In genomic region chr17:20530104-20530503, GRCh38 we compare ENCODE assay signal across 7 cellular contexts. TPM values are rescaled to one million over a fixed set of nuclear protein-coding genes. Genes with fewer than 3 reads are reported as not detected.
"Had no signal": no experiment of that assay in that cellular context is flagged by ENCODE, and none has a peak within 500 bp of the region (broad histone marks: within the 10 kb centered on the region; RNA-seq: fewer than 3 reads in every experiment).

No MANE protein-coding gene starts in this region.

RNA-seq across cellular contexts. Expression of gene CDRT15L2, which starts 49.4 kb away (rescaled TPM):
- total RNA-seq: cardiac septum, esophagus muscularis mucosa, hepatocyte, kidney epithelial cell, left ventricle myocardium superior, SJCRH30, transverse colon had no signal
- polyA plus RNA-seq: hepatocyte had no signal
